22 cellular contexts compared by ENCODE assay signal in the genomic region with DNA sequence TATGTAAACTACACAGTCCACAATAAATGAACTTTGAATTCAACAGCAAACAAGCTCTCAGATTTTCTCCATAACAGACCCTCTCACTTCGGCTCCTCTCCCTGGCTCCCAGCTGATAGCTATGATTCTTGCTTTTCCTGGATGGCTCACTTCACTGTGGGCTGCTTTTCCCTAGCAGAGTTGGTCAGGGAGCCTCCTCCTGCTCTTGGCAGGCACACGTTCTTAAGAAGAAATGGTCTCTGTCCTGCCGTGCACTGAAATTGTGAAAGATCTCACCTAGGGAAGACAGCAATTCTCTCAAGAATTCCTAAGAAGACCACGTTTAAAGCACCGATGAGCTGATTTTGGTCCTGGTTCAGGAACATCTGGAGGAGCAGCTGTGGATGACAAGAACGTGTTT.
DNase-seq lines count a peak whose midpoint lies in the region; ATAC-seq, FAIRE-seq and TF ChIP-seq lines count a peak whose summit lies in the region.
"Had no signal": no experiment of that assay in that cellular context is flagged by ENCODE, and none has a peak within 500 bp of the region (broad histone marks: within the 10 kb centered on the region; RNA-seq: fewer than 3 reads in every experiment).

No MANE protein-coding gene starts in this region.

- no peaks in the 10 kb centered on the region for H3K36me3 Mint-ChIP-seq in H9 (ENCODE audit: insufficient read depth in 1 of 3, low read depth in 3 of 3)
- no peaks in the 10 kb centered on the region for H3K36me3 Mint-ChIP-seq in astrocyte (ENCODE audit: low read depth, unreplicated experiment)
- H3K36me3 Mint-ChIP-seq: CD4-positive, CD25-positive, alpha-beta regulatory T cell; T-cell had no signal

- H3K79me1 ChIP-seq in H9 (ENCODE audit: insufficient read depth, low read depth, low read length, poor library complexity, severe bottlenecking) = no peaks in the 10 kb centered on the region

- H4K91ac ChIP-seq in H9 (ENCODE audit: insufficient read length, low read depth, low read length) = no peak overlapping the region

- no peak overlapping the region for H2BK5ac ChIP-seq in H9 (ENCODE audit: insufficient read length, low read length)

- no peaks in the 10 kb centered on the region for H3K4me1 ChIP-seq in H9 (ENCODE audit: insufficient read depth, low read length)
- H3K4me1 ChIP-seq in astrocyte (ENCODE audit: insufficient read depth, low read length) = no peaks in the 10 kb centered on the region
- H3K4me1 ChIP-seq: BE2C had no signal

- H3K56ac ChIP-seq in H9 (ENCODE audit: insufficient read length, low read depth, low read length) = no peak overlapping the region

- H3K9ac ChIP-seq in H9 (ENCODE audit: extremely low read depth, insufficient read length, low read length) (no peak overlapping the region), astrocyte (ENCODE audit: low read length) (no peak overlapping the region)

- H2BK12ac ChIP-seq in H9 (ENCODE audit: insufficient read length, low read depth, low read length) = no peak overlapping the region

- TF ChIP-seq CTCF in H9 (conservative IDR thresholded peaks at IDR 0.05) = no peak
- no peak for TF ChIP-seq CTCF in astrocyte (IDR thresholded peaks at IDR 0.05; ENCODE audit: insufficient read depth, low read depth, low read length)
- no peak for TF ChIP-seq CTCF in D721Med (IDR thresholded peaks at IDR 0.05; ENCODE audit: insufficient read depth, missing control alignments)
- no peak for TF ChIP-seq CTCF in GM13976 (IDR thresholded peaks at IDR 0.05; ENCODE audit: borderline replicate concordance, control extremely low read depth, extremely low read depth, insufficient read depth, missing control alignments)

- H3K36me3 ChIP-seq in astrocyte (ENCODE audit: insufficient read depth, low read length) = no peaks in the 10 kb centered on the region
- H3K36me3 ChIP-seq: BE2C had no signal

- no peak overlapping the region for H4K8ac ChIP-seq in H9 (replicated peaks; ENCODE audit: insufficient read length, low read depth, low read length)

- no CpG with 5 or more reads among the region's 6 CpGs for WGBS in H9 (ENCODE audit: extremely low coverage, insufficient read length, low lambda C conversion rate)

- peak overlapping the region; percentile 29 for H2AFZ ChIP-seq in H9 (ENCODE audit: low read length)
- H2AFZ ChIP-seq in astrocyte (ENCODE audit: low read depth, low read length) = peak overlapping the region; percentile 8

- no peak overlapping the region for H2BK20ac ChIP-seq in H9 (ENCODE audit: low read depth, low read length, poor library complexity, severe bottlenecking)

- H3T11ph ChIP-seq in H9 (ENCODE audit: low read length) = no peak overlapping the region

- no peaks in the 10 kb centered on the region for H3K4me1 Mint-ChIP-seq in H9
- no peaks in the 10 kb centered on the region for H3K4me1 Mint-ChIP-seq in astrocyte (ENCODE audit: low read depth, unreplicated experiment)
- H3K4me1 Mint-ChIP-seq: CD4-positive, CD25-positive, alpha-beta regulatory T cell; T-cell had no signal

- H4K20me1 ChIP-seq in H9 (ENCODE audit: control insufficient read depth, insufficient read depth, insufficient read length) (no peaks in the 10 kb centered on the region), astrocyte (ENCODE audit: insufficient read depth, low read length) (no peaks in the 10 kb centered on the region)

- no peak overlapping the region for H3K23ac ChIP-seq in H9 (ENCODE audit: insufficient read length, low read depth, low read length)

- H2BK120ac ChIP-seq in H9 (ENCODE audit: low read depth, low read length, poor library complexity, severe bottlenecking) = no peak overlapping the region

- H2BK15ac ChIP-seq in H9 (ENCODE audit: low read depth, low read length) = no peak overlapping the region

- no peak for FAIRE-seq in astrocyte (lab: Jason Lieb, UNC)
- FAIRE-seq in D721Med (lab: Jason Lieb, UNC) = no peak
- FAIRE-seq: G401.6, K562 had no signal

- H3K4me2 ChIP-seq in H9 (ENCODE audit: insufficient read depth, insufficient read length, low read length) (no peak overlapping the region), astrocyte (ENCODE audit: low read length) (no peak overlapping the region)

- H3K27me3 ChIP-seq in H9 (ENCODE audit: insufficient read depth, low read length) = no peaks in the 10 kb centered on the region
- no peaks in the 10 kb centered on the region for H3K27me3 ChIP-seq in astrocyte (ENCODE audit: insufficient read depth, low read length)
- H3K27me3 ChIP-seq: BE2C had no signal

- in situ Hi-C loops in GM13976 (cut with MboI; ENCODE audit: low sequenced_read_pairs, unreplicated experiment) = no loop called here

- H3K79me2 ChIP-seq in H9 (ENCODE audit: insufficient read depth, low read length) = no peaks in the 10 kb centered on the region; the same call in 1 of the 2 replicates
- no peaks in the 10 kb centered on the region for H3K79me2 ChIP-seq in astrocyte (ENCODE audit: insufficient read depth, low read length)

- no peak for ATAC-seq in GM21526 (IDR thresholded peaks at IDR 0.05; ENCODE audit: low FRiP score, unreplicated experiment)
- ATAC-seq: K562, T-cell had no signal

- no peak overlapping the region for H3K27ac ChIP-seq in H9 (ENCODE audit: insufficient read length, low read depth, low read length)
- no peak overlapping the region for H3K27ac ChIP-seq in astrocyte (ENCODE audit: low read depth, low read length)
- H3K27ac ChIP-seq: SK-N-MC had no signal

- H3K27ac Mint-ChIP-seq in H9 (no peak overlapping the region; a peak in 1 of 7 replicates), astrocyte (ENCODE audit: unreplicated experiment) (no peak overlapping the region)
- H3K27ac Mint-ChIP-seq: CD4-positive, CD25-positive, alpha-beta regulatory T cell; T-cell had no signal

- no peak overlapping the region for H3K4ac ChIP-seq in H9 (ENCODE audit: low read depth, low read length)

- H3K14ac ChIP-seq in H9 (ENCODE audit: insufficient read depth, low read length) = no peak overlapping the region

- no peak overlapping the region for H4K5ac ChIP-seq in H9 (ENCODE audit: insufficient read length, low read depth, low read length)

- H2AK5ac ChIP-seq in H9 (ENCODE audit: insufficient read length, low read length) = no peak overlapping the region

- H3K27me3 Mint-ChIP-seq in H9 (ENCODE audit: low read depth) (no peaks in the 10 kb centered on the region), astrocyte (ENCODE audit: low read depth, unreplicated experiment) (no peaks in the 10 kb centered on the region)
- H3K27me3 Mint-ChIP-seq: CD4-positive, CD25-positive, alpha-beta regulatory T cell had no signal

- DNase-seq in H9 (no peak), astrocyte (ENCODE audit: low read depth) (no peak), myocyte (ENCODE audit: low read depth) (peak; percentile 12), D721Med (ENCODE audit: insufficient read length, low spot score) (no peak), GM13976 (ENCODE audit: low spot score) (no peak), NCI-H524 (lab: John Stamatoyannopoulos, UW) (no peak)
- DNase-seq: ACHN; BE2C; CD4-positive, CD25-positive, alpha-beta regulatory T cell; COR-L47; NCI-H1105; NCI-H187; NCI-H2107; NCI-H510A; NCI-H774; OCI-M1; SHP77; T-cell had no signal

- H3K4me3 Mint-ChIP-seq in H9 (no peak overlapping the region), astrocyte (ENCODE audit: unreplicated experiment) (no peak overlapping the region)
- H3K4me3 Mint-ChIP-seq: CD4-positive, CD25-positive, alpha-beta regulatory T cell; T-cell had no signal

- H3K4me3 ChIP-seq in astrocyte (ENCODE audit: insufficient read depth, low read depth, low read length) = no peak overlapping the region
- H3K4me3 ChIP-seq: K562, SK-N-MC had no signal

- H3K23me2 ChIP-seq in H9 (ENCODE audit: insufficient read length, low read depth, low read length, poor library complexity, severe bottlenecking) = no peaks in the 10 kb centered on the region

- H3K9me3 Mint-ChIP-seq in H9 (no peaks in the 10 kb centered on the region), astrocyte (ENCODE audit: unreplicated experiment) (no peaks in the 10 kb centered on the region)

- H3K9me3 ChIP-seq in H9 (ENCODE audit: control insufficient read depth, low read depth, low read length) (no peaks in the 10 kb centered on the region), astrocyte (ENCODE audit: insufficient read depth, low read depth, low read length) (no peaks in the 10 kb centered on the region)
- H3K9me3 ChIP-seq: BE2C had no signal

- H3K18ac ChIP-seq in H9 (ENCODE audit: insufficient read length, low read depth, low read length) = no peak overlapping the region
